8 cellular contexts compared by ENCODE assay signal in genomic region chr17:57370051-57370581, GRCh38.
DNase-seq lines count a peak whose midpoint lies in the region; ATAC-seq and TF ChIP-seq lines count a peak whose summit lies in the region.

No MANE protein-coding gene starts in this region.

- H3K27ac Mint-ChIP-seq in Caco-2 (ENCODE audit: unreplicated experiment), result peak overlapping the region; percentile 96

- no TSS peak for BruUV-seq in Caco-2 (replicated peaks; lab: Mats Ljungman, UMichigan)

- no peak for TF ChIP-seq CTCF in Caco-2 (IDR thresholded peaks at IDR 0.05; ENCODE audit: insufficient read depth in 1 of 2, low read depth in 1 of 2, low read length in 1 of 2, severe bottlenecking in 1 of 2, unreplicated experiment in 1 of 2)

- intact Hi-C loops in Caco-2 (cut with micrococcal nuclease; ENCODE audit: unreplicated experiment), result loop anchor here (1.0 to 5.0 kb wide), 6 partner anchors 12 to 147 kb away; partner anchors contain the start of gene MSI2

- peaks cover 9% of the 10 kb centered on the region for H3K9me3 Mint-ChIP-seq in Caco-2 (ENCODE audit: unreplicated experiment)

- H3K4me3 ChIP-seq in Caco-2 (ENCODE audit: low read depth, low read length) (no peak overlapping the region), H7 (ENCODE audit: insufficient read depth, low read depth, low read length) (no peak overlapping the region)

- peaks cover 69% of the 10 kb centered on the region for H3K4me1 Mint-ChIP-seq in Caco-2 (ENCODE audit: low read depth, unreplicated experiment)

- H3K27me3 ChIP-seq in Caco-2 (replicated peaks; ENCODE audit: control insufficient read depth, insufficient read depth, low read length), result no peaks in the 10 kb centered on the region
- no peaks in the 10 kb centered on the region for H3K27me3 ChIP-seq in H7 (ENCODE audit: control insufficient read depth, insufficient read depth, low read length)

- DNase-seq in Caco-2, result peak; percentile 76 to 84
- DNase-seq in H7, result peak; percentile 20
- no peak for DNase-seq in left lobe of liver (ENCODE audit: low spot score)
- no peak for DNase-seq in RPMI8226
- no peak for DNase-seq in activated CD8-positive, alpha-beta memory T cell treated with anti-CD3 and anti-CD28 coated beads, Interleukin-2, amount 50 U/mL, for 4 hours
- no peak for DNase-seq in HEK293T (ENCODE audit: extremely low spot score)
- DNase-seq in activated naive CD4-positive, alpha-beta T cell treated with Interleukin-2 at 50 U/mL for 16 hours, result no peak

- no peaks in the 10 kb centered on the region for H3K27me3 Mint-ChIP-seq in Caco-2 (ENCODE audit: insufficient read depth, unreplicated experiment)

- POLR2A ChIA-PET in Caco-2 (lab: Charles Lee) (no interaction called here), HEK293T (lab: Yijun Ruan, JAX) (no interaction called here)

- peaks cover 97% of the 10 kb centered on the region for H3K4me1 ChIP-seq in Caco-2

- H3K36me3 ChIP-seq in Caco-2 (ENCODE audit: control insufficient read depth, insufficient read depth, low read length) (no peaks in the 10 kb centered on the region), H7 (replicated peaks; ENCODE audit: control insufficient read depth, insufficient read depth, low read length) (no peaks in the 10 kb centered on the region)

- peak; percentile 57 for ATAC-seq in SK-N-SH treated with all-trans-retinoic acid at 6 μM for 48 hours
- ATAC-seq in left lobe of liver, result peak; percentile 4

- H3K4me3 Mint-ChIP-seq in Caco-2 (ENCODE audit: unreplicated experiment), result peak overlapping the region; percentile 30

- peaks cover 10% of the 10 kb centered on the region for H3K9me3 ChIP-seq in Caco-2

- peaks cover 64% of the 10 kb centered on the region for H3K36me3 Mint-ChIP-seq in Caco-2 (ENCODE audit: insufficient read depth, unreplicated experiment)

- CTCF ChIA-PET in Caco-2 (lab: Charles Lee) (interaction anchor here (0.9 to 1.3 kb wide), 2 partner anchors 13 to 127 kb away, joined by 3 to 4 read pairs; no protein-coding TSS in a partner anchor), HEK293T (lab: Yijun Ruan, JAX) (no interaction called here)

TF ChIP-seq in SK-N-SH treated with all-trans-retinoic acid at 6 μM for 48 hours, 23 proteins besides CTCF, POLR2A, EP300 and RAD21:
- TF ChIP-seq TCF4 (CRISPR knock-in tag; IDR thresholded peaks at IDR 0.05; ENCODE audit: borderline replicate concordance), result no peak
- no peak for TF ChIP-seq ZFP30 (CRISPR knock-in tag; IDR thresholded peaks at IDR 0.05)
- TF ChIP-seq RARB (CRISPR knock-in tag; IDR thresholded peaks at IDR 0.05), result no peak
- no peak for TF ChIP-seq ZNF70 (CRISPR knock-in tag; IDR thresholded peaks at IDR 0.05)
- no peak for TF ChIP-seq ZC3H10 (CRISPR knock-in tag; IDR thresholded peaks at IDR 0.05)
- TF ChIP-seq ZFP3 (CRISPR knock-in tag; IDR thresholded peaks at IDR 0.05), result no peak
- no peak for TF ChIP-seq POU6F1 (CRISPR knock-in tag; IDR thresholded peaks at IDR 0.05; ENCODE audit: borderline replicate concordance, low read depth)

TF ChIP-seq in HEK293T, 16 proteins besides CTCF, POLR2A, EP300 and RAD21:
- TF ChIP-seq FOXM1 (IDR thresholded peaks at IDR 0.05; ENCODE audit: borderline replicate concordance) (no peak), FOXK2 (IDR thresholded peaks at IDR 0.05) (no peak), ELF4 (IDR thresholded peaks at IDR 0.05) (no peak), L3MBTL2 (conservative IDR thresholded peaks at IDR 0.05) (no peak), ZNF384 (IDR thresholded peaks at IDR 0.05) (no peak), ARNT (IDR thresholded peaks at IDR 0.05) (no peak), NFRKB (IDR thresholded peaks at IDR 0.05) (no peak), SUZ12 (IDR thresholded peaks at IDR 0.05) (no peak), TARDBP (IDR thresholded peaks at IDR 0.05) (no peak), PKNOX1 (IDR thresholded peaks at IDR 0.05) (no peak), FOXA1 (IDR thresholded peaks at IDR 0.05) (no peak), LEF1 (IDR thresholded peaks at IDR 0.05; ENCODE audit: borderline replicate concordance) (no peak), SP1 (IDR thresholded peaks at IDR 0.05) (no peak), BHLHE40 (IDR thresholded peaks at IDR 0.05; ENCODE audit: borderline replicate concordance) (no peak), CTBP1 (IDR thresholded peaks at IDR 0.05; ENCODE audit: borderline replicate concordance) (no peak), HDGF (IDR thresholded peaks at IDR 0.05; ENCODE audit: borderline replicate concordance) (no peak)

Comparison
In these comparisons a context has a peak if more than half of its experiments do, and no peak if none do; other contexts are left out.
1. DNase-seq: peak in Caco-2 (2 of 2) and H7 (single experiment); none in left lobe of liver (single experiment), RPMI8226 (single experiment), activated CD8-positive, alpha-beta memory T cell treated with anti-CD3 and anti-CD28 coated beads, Interleukin-2, amount 50 U/mL, for 4 hours (single experiment), HEK293T (single experiment) and activated naive CD4-positive, alpha-beta T cell treated with Interleukin-2 at 50 U/mL for 16 hours (single experiment).